13 cellular contexts compared by ENCODE assay signal in genomic region chr13:80379245-80379644, GRCh38. TPM values are rescaled to one million over a fixed set of nuclear protein-coding genes. Genes with fewer than 3 reads are reported as not detected.
A peak's percentile ranks its signal among the peaks of the same experiment; 100 is the strongest.
DNase-seq lines count a peak whose midpoint lies in the region; ATAC-seq, FAIRE-seq and TF ChIP-seq lines count a peak whose summit lies in the region.
"Had no signal": no experiment of that assay in that cellular context is flagged by ENCODE, and none has a peak within 500 bp of the region (broad histone marks: within the 10 kb centered on the region; RNA-seq: fewer than 3 reads in every experiment).

No MANE protein-coding gene starts in this region.

- intact Hi-C loops in HepG2 (cut with micrococcal nuclease; ENCODE audit: unreplicated experiment): no loop called here

- TF ChIP-seq RAD21 in liver (IDR thresholded peaks at IDR 0.05): no peak
- no peak for TF ChIP-seq RAD21 in HepG2 (CRISPR knock-in tag; IDR thresholded peaks at IDR 0.05)

- in situ Hi-C loops in HepG2 (cut with HindIII; ENCODE audit: extremely low pct_ligation_motif_present, low pct_unique_long_range_greater_than_20kb): no loop called here

- no peak for TF ChIP-seq CTCF in liver (IDR thresholded peaks at IDR 0.05; ENCODE audit: low read depth, low read length, missing input control)
- TF ChIP-seq CTCF in HepG2 (CRISPR knock-in tag; IDR thresholded peaks at IDR 0.05): no peak

- no peak overlapping the region for H3K27ac ChIP-seq in liver (ENCODE audit: low read depth in 1 of 2, low read length in 2 of 2)
- no peak overlapping the region for H3K27ac ChIP-seq in HepG2 (ENCODE audit: extremely low read length, insufficient read depth, low read length)

- H3K4me1 ChIP-seq in liver (ENCODE audit: control insufficient read depth in 4 of 4, insufficient read depth in 4 of 4, low read length in 3 of 4) (peaks cover 0 to 6% (median 0%) of the 10 kb centered on the region in 4 donors), HepG2 (ENCODE audit: insufficient read depth, low read length) (no peaks in the 10 kb centered on the region)
- H3K4me1 ChIP-seq: HAP-1 had no signal

- H3K27me3 ChIP-seq in liver (ENCODE audit: control insufficient read depth in 4 of 4, insufficient read depth in 4 of 4, low read length in 3 of 4) (no peaks in the 10 kb centered on the region), HepG2 (ENCODE audit: control insufficient read depth in 1 of 2, insufficient read depth in 2 of 2, low read length in 2 of 2) (no peaks in the 10 kb centered on the region; a peak in 1 of 5 replicates)

- no peaks in the 10 kb centered on the region for H3K9me3 ChIP-seq in liver (ENCODE audit: control insufficient read depth in 4 of 4, low read length in 3 of 4)
- no peaks in the 10 kb centered on the region for H3K9me3 ChIP-seq in HepG2 (ENCODE audit: low read length)
- H3K9me3 ChIP-seq: HAP-1 had no signal

- no peak for FAIRE-seq in HepG2 (lab: Jason Lieb, UNC)
- no peak for FAIRE-seq in urothelium cell line (lab: Jason Lieb, UNC)

- ATAC-seq in HepG2 (no peak; the same call in 2 of the 3 replicates), SK-N-SH treated with all-trans-retinoic acid at 6 μM for 48 hours (peak; percentile 74), GM19455 (IDR thresholded peaks at IDR 0.05; ENCODE audit: unreplicated experiment) (no peak)

- H3K4me3 ChIP-seq in liver (ENCODE audit: low read depth in 1 of 3, low read length in 3 of 3): no peak overlapping the region
- no peak overlapping the region for H3K4me3 ChIP-seq in HepG2 (replicated peaks in 1 of 3; ENCODE audit: insufficient read depth in 1 of 3, low read depth in 2 of 3, low read length in 3 of 3)
- H3K4me3 ChIP-seq: HAP-1 had no signal

- POLR2A ChIA-PET in HepG2 (lab: Yijun Ruan, JAX): no interaction called here

- DNase-seq in HepG2 (ENCODE audit: low spot score) (no peak), fibroblast of the conjunctiva (ENCODE audit: low read depth) (peak; percentile 8), urothelium cell line (ENCODE audit: low spot score) (peak; percentile 37), NOMO-1 treated with DMSO at 0.1 percent for 48 hours (lab: John Stamatoyannopoulos, UW; ENCODE audit: unreplicated experiment) (no peak), ecto neural progenitor cell (ENCODE audit: low spot score) (no peak)
- DNase-seq: 8988T; activated B cell treated with CpG ODN at 0.5 μM for 24 hours; activated naive CD4-positive, alpha-beta T cell treated with anti-CD3 and anti-CD28 coated beads, Interleukin-2, amount 10 ng/mL, durations not matched to agents 7 days and 5 days; cerebellar nuclear complex had no signal

- TF ChIP-seq POLR2A in HepG2 (IDR thresholded peaks at IDR 0.05; ENCODE audit: insufficient read depth in 1 of 2, low read depth in 2 of 2, low read length in 2 of 2): no peak

- CTCF ChIA-PET in HepG2 (lab: Yijun Ruan, JAX; ENCODE audit: low intra/inter-chr PET ratio, low total read pairs): no interaction called here

- WGBS in liver: 49% methylated on average over 3 of the region's 3 CpGs
- WGBS in HepG2 (ENCODE audit: low lambda C conversion rate): 18% methylated on average over 3 of the region's 3 CpGs

- H2AFZ ChIP-seq in HepG2 (ENCODE audit: low read length): no peak overlapping the region

- no TSS peak for BruUV-seq in HepG2 (replicated peaks; lab: Mats Ljungman, UMichigan)

- TF ChIP-seq EP300 in HepG2 (IDR thresholded peaks at IDR 0.05; ENCODE audit: low read depth in 2 of 2, low read length in 2 of 2) (no peak), HepG2 (CRISPR knock-in tag; IDR thresholded peaks at IDR 0.05; ENCODE audit: borderline replicate concordance) (no peak)

- no peaks in the 10 kb centered on the region for H4K20me1 ChIP-seq in HepG2 (ENCODE audit: insufficient read depth, low read length)

- no peak overlapping the region for H3K4me2 ChIP-seq in HepG2 (ENCODE audit: low read depth, low read length)

- H3K36me3 ChIP-seq in liver (ENCODE audit: control insufficient read depth in 4 of 4, insufficient read depth in 3 of 4, low read depth in 1 of 4, low read length in 3 of 4) (no peaks in the 10 kb centered on the region), HepG2 (replicated peaks in 1 of 2; ENCODE audit: control insufficient read depth in 1 of 2, insufficient read depth in 2 of 2, low read length in 2 of 2) (no peaks in the 10 kb centered on the region)
- H3K36me3 ChIP-seq: HAP-1 had no signal

- no peaks in the 10 kb centered on the region for H3K79me2 ChIP-seq in HepG2 (ENCODE audit: insufficient read depth, low read length)

- H3K9ac ChIP-seq in liver (ENCODE audit: low read depth in 1 of 2, low read length in 2 of 2): no peak overlapping the region
- H3K9ac ChIP-seq in HepG2 (ENCODE audit: insufficient read depth, low read depth, low read length): no peak overlapping the region

TF ChIP-seq in HepG2, 621 proteins besides CTCF, POLR2A, EP300 and RAD21 (continues in another document):
- TF ChIP-seq CAMTA2 (CRISPR knock-in tag; IDR thresholded peaks at IDR 0.05; ENCODE audit: borderline replicate concordance): no peak
- no peak for TF ChIP-seq DRAP1 (CRISPR knock-in tag; IDR thresholded peaks at IDR 0.05)
- no peak for TF ChIP-seq GATAD1 (CRISPR knock-in tag; IDR thresholded peaks at IDR 0.05)
- TF ChIP-seq ZFY (CRISPR knock-in tag; IDR thresholded peaks at IDR 0.05): no peak
- no peak for TF ChIP-seq FOXM1 (CRISPR knock-in tag; IDR thresholded peaks at IDR 0.05)
- no peak for TF ChIP-seq RXRA (CRISPR knock-in tag; IDR thresholded peaks at IDR 0.05)

TF ChIP-seq in SK-N-SH treated with all-trans-retinoic acid at 6 μM for 48 hours, 23 proteins besides CTCF, POLR2A, EP300 and RAD21 (continues in another document):
- TF ChIP-seq ZNF70 (CRISPR knock-in tag; IDR thresholded peaks at IDR 0.05) (no peak), TOX (CRISPR knock-in tag; IDR thresholded peaks at IDR 0.05; ENCODE audit: borderline replicate concordance) (no peak), CREB5 (CRISPR knock-in tag; IDR thresholded peaks at IDR 0.05; ENCODE audit: low read depth) (no peak), CSRNP3 (CRISPR knock-in tag; IDR thresholded peaks at IDR 0.05) (no peak), TCF4 (CRISPR knock-in tag; IDR thresholded peaks at IDR 0.05; ENCODE audit: borderline replicate concordance) (no peak), ZC3H10 (CRISPR knock-in tag; IDR thresholded peaks at IDR 0.05) (no peak), ZNF8 (CRISPR knock-in tag; IDR thresholded peaks at IDR 0.05) (no peak)

RNA-seq across cellular contexts. Expression of gene SPRY2, which starts 38.3 kb away (rescaled TPM):
- 10 to 100 TPM in 1 of 2 donors, 1 to 10 TPM in 1; 8.8 to 20.1 TPM for total RNA-seq in liver
- polyA plus RNA-seq in liver: 1 to 10 TPM; 4.8 to 9.4 TPM
- total RNA-seq in HepG2 (2016; rRNA removed; fragmentation: Illumina TruSeq; extraction: Trizol): 7.4 and 9.8 TPM in 2 replicates
- total RNA-seq in HepG2 (2016; cell fraction: cytosol; rRNA removed; fragmentation: Illumina TruSeq; extraction: Trizol; ENCODE audit: low read depth): 4.1 and 5.1 TPM in 2 replicates
- total RNA-seq in HepG2 (2016; cell fraction: insoluble cytoplasmic fraction; rRNA removed; fragmentation: Illumina TruSeq; extraction: Trizol): 7.1 and 7.9 TPM in 2 replicates
- total RNA-seq in HepG2 (2016; cell fraction: membrane; rRNA removed; fragmentation: Illumina TruSeq; extraction: Trizol): 12.8 and 12.9 TPM in 2 replicates
- 9.3 and 9.6 TPM in 2 replicates for total RNA-seq in HepG2 (2016; cell fraction: nucleus; rRNA removed; fragmentation: Illumina TruSeq; extraction: Trizol)
- polyA plus RNA-seq in HepG2 (2011; rRNA removed): 21.4 and 25.1 TPM in 2 replicates
- polyA plus RNA-seq in HepG2 (2011; cell fraction: cytosol; rRNA removed): 23.5 and 27.7 TPM in 2 replicates
- 13.8 and 14.2 TPM in 2 replicates for polyA plus RNA-seq in HepG2 (2011; cell fraction: nucleus; rRNA removed)
- polyA plus RNA-seq in HepG2 (2012): 8.4 and 9.8 TPM in 2 replicates
- 4.9 and 5.4 TPM in 2 replicates for polyA plus RNA-seq in HepG2 (2016; cell fraction: cytosol; fragmentation: Illumina TruSeq; extraction: Trizol; ENCODE audit: low read depth)
- polyA plus RNA-seq in HepG2 (2016; cell fraction: insoluble cytoplasmic fraction; fragmentation: Illumina TruSeq; extraction: Trizol; ENCODE audit: low read depth): 12.2 and 12.8 TPM in 2 replicates
- polyA plus RNA-seq in HepG2 (2016; cell fraction: membrane; fragmentation: Illumina TruSeq; extraction: Trizol; ENCODE audit: low read depth): 11.6 and 12.5 TPM in 2 replicates
- polyA plus RNA-seq in HepG2 (2016; cell fraction: nucleus; fragmentation: Illumina TruSeq; extraction: Trizol; ENCODE audit: insufficient read depth, low read depth): 16.3 and 17.0 TPM in 2 replicates
- 7.9 and 33.9 TPM in 2 replicates for polyA minus RNA-seq in HepG2 (2011; rRNA and poly(A)+ RNA removed; ENCODE audit: low replicate concordance)
- 11.2 and 12.0 TPM in 2 replicates for polyA minus RNA-seq in HepG2 (2011; cell fraction: cytosol; rRNA and poly(A)+ RNA removed)
- polyA minus RNA-seq in HepG2 (2011; cell fraction: nucleus; rRNA and poly(A)+ RNA removed): 12.7 and 13.4 TPM in 2 replicates

Comparison
In these comparisons a context has a peak if more than half of its experiments do, and no peak if none do; other contexts are left out.
1. DNase-seq: peak in fibroblast of the conjunctiva (single experiment) and urothelium cell line (single experiment); none in HepG2 (single experiment), NOMO-1 treated with DMSO at 0.1 percent for 48 hours (single experiment) and ecto neural progenitor cell (single experiment).